Comparison of ENCODE assay signal across 12 cellular contexts in genomic region chr5:78601622-78602314, GRCh38. TPM values are rescaled to one million over a fixed set of nuclear protein-coding genes. Genes with fewer than 3 reads are reported as not detected.
DNase-seq lines count a peak whose midpoint lies in the region; ATAC-seq and TF ChIP-seq lines count a peak whose summit lies in the region.
"Had no signal": no experiment of that assay in that cellular context is flagged by ENCODE, and none has a peak within 500 bp of the region (broad histone marks: within the 10 kb centered on the region; RNA-seq: fewer than 3 reads in every experiment).

No MANE protein-coding gene starts in this region.

- H3K27ac Mint-ChIP-seq in Caco-2 (ENCODE audit: unreplicated experiment), result peak overlapping the region; percentile 83
- H3K27ac Mint-ChIP-seq: activated CD4-positive, alpha-beta memory T cell treated with anti-CD3 and anti-CD28 coated beads, Interleukin-2, amount 10 ng/mL, durations not matched to agents 7 days and 5 days; T-helper 17 cell had no signal

- H3K4me1 Mint-ChIP-seq in Caco-2 (ENCODE audit: low read depth, unreplicated experiment), result peaks cover 49% of the 10 kb centered on the region
- H3K4me1 Mint-ChIP-seq: activated CD4-positive, alpha-beta memory T cell treated with anti-CD3 and anti-CD28 coated beads, Interleukin-2, amount 10 ng/mL, durations not matched to agents 7 days and 5 days; T-helper 17 cell had no signal

- intact Hi-C loops in Caco-2 (cut with micrococcal nuclease; ENCODE audit: unreplicated experiment), result no loop called here
- intact Hi-C loops in esophagus squamous epithelium (cut with DNase I), result no loop called here
- intact Hi-C loops in head of caudate nucleus (cut with DNase I), result no loop called here

- H3K27me3 ChIP-seq in Caco-2 (replicated peaks; ENCODE audit: control insufficient read depth, insufficient read depth, low read length) (no peaks in the 10 kb centered on the region), HUES48 (ENCODE audit: control insufficient read depth, insufficient read depth, low read length) (no peaks in the 10 kb centered on the region), esophagus squamous epithelium (no peaks in the 10 kb centered on the region), osteoblast (ENCODE audit: insufficient read depth, low read length) (no peaks in the 10 kb centered on the region)
- H3K27me3 ChIP-seq: BE2C had no signal

- peak overlapping the region; percentile 6 for H3K4me2 ChIP-seq in osteoblast (ENCODE audit: insufficient read depth, low read length)

- 68 to 78% methylated on average over 3 of the region's 3 CpGs for WGBS in esophagus squamous epithelium, 2 donors

- POLR2A ChIA-PET in Caco-2 (lab: Charles Lee), result no interaction called here

- no peaks in the 10 kb centered on the region for H3K9me3 ChIP-seq in Caco-2
- no peaks in the 10 kb centered on the region for H3K9me3 ChIP-seq in HUES48 (ENCODE audit: control insufficient read depth, insufficient read depth, low read length)
- no peaks in the 10 kb centered on the region for H3K9me3 ChIP-seq in esophagus squamous epithelium
- H3K9me3 ChIP-seq in osteoblast (ENCODE audit: low read depth, low read length), result no peaks in the 10 kb centered on the region
- H3K9me3 ChIP-seq: BE2C had no signal

- H4K20me1 ChIP-seq in osteoblast (ENCODE audit: insufficient read depth, low read length), result no peaks in the 10 kb centered on the region

- no peak overlapping the region for H3K9ac ChIP-seq in HUES48 (ENCODE audit: low read depth, low read length)

- no peaks in the 10 kb centered on the region for H3K9me3 Mint-ChIP-seq in Caco-2 (ENCODE audit: unreplicated experiment)
- H3K9me3 Mint-ChIP-seq: activated CD4-positive, alpha-beta memory T cell treated with anti-CD3 and anti-CD28 coated beads, Interleukin-2, amount 10 ng/mL, durations not matched to agents 7 days and 5 days had no signal

- H3K36me3 Mint-ChIP-seq in Caco-2 (ENCODE audit: insufficient read depth, unreplicated experiment), result peaks cover 22% of the 10 kb centered on the region

- BruUV-seq in Caco-2 (replicated peaks; lab: Mats Ljungman, UMichigan), result no TSS peak

- CTCF ChIA-PET in Caco-2 (lab: Charles Lee), result interaction anchor here (0.9 kb wide), 1 partner anchor 13 kb away, joined by 6 read pairs; no protein-coding TSS in a partner anchor

- peak overlapping the region; percentile 57 for H3K4me3 Mint-ChIP-seq in Caco-2 (ENCODE audit: unreplicated experiment)
- H3K4me3 Mint-ChIP-seq: activated CD4-positive, alpha-beta memory T cell treated with anti-CD3 and anti-CD28 coated beads, Interleukin-2, amount 10 ng/mL, durations not matched to agents 7 days and 5 days; T-helper 17 cell had no signal

- no peak for ATAC-seq in HG02571 (IDR thresholded peaks at IDR 0.05; ENCODE audit: unreplicated experiment)
- ATAC-seq: T-helper 17 cell had no signal

- TF ChIP-seq CTCF in Caco-2 (IDR thresholded peaks at IDR 0.05; ENCODE audit: insufficient read depth in 1 of 2, low read depth in 1 of 2, low read length in 1 of 2, severe bottlenecking in 1 of 2, unreplicated experiment in 1 of 2) (no peak), esophagus squamous epithelium (IDR thresholded peaks at IDR 0.05) (no peak), osteoblast (IDR thresholded peaks at IDR 0.05; ENCODE audit: extremely low read depth, low read depth, low read length) (no peak)

- TF ChIP-seq POLR2A in esophagus squamous epithelium (IDR thresholded peaks at IDR 0.05), result no peak

- no peaks in the 10 kb centered on the region for H3K36me3 ChIP-seq in Caco-2 (ENCODE audit: control insufficient read depth, insufficient read depth, low read length)
- H3K36me3 ChIP-seq in HUES48 (ENCODE audit: control insufficient read depth, insufficient read depth, low read length), result peaks cover 14% of the 10 kb centered on the region
- no peaks in the 10 kb centered on the region for H3K36me3 ChIP-seq in esophagus squamous epithelium
- no peaks in the 10 kb centered on the region for H3K36me3 ChIP-seq in osteoblast (ENCODE audit: insufficient read depth, low read length)
- H3K36me3 ChIP-seq: BE2C had no signal

- peaks cover 29% of the 10 kb centered on the region for H3K79me2 ChIP-seq in osteoblast (ENCODE audit: insufficient read depth, low read length)

- no peaks in the 10 kb centered on the region for H3K27me3 Mint-ChIP-seq in Caco-2 (ENCODE audit: insufficient read depth, unreplicated experiment)

- H3K27ac ChIP-seq in HUES48 (ENCODE audit: low read depth, low read length) (peak overlapping the region; percentile 37), esophagus squamous epithelium (peak overlapping the region in 3 of 4 donors; percentile 22 to 65 (median 63)), osteoblast (ENCODE audit: low read depth, low read length) (peak overlapping the region; percentile 84)

- no peak overlapping the region for H3K4me3 ChIP-seq in Caco-2 (ENCODE audit: low read depth, low read length)
- H3K4me3 ChIP-seq in HUES48 (ENCODE audit: low read depth, low read length), result no peak overlapping the region
- H3K4me3 ChIP-seq in esophagus squamous epithelium, result no peak overlapping the region
- no peak overlapping the region for H3K4me3 ChIP-seq in osteoblast (ENCODE audit: insufficient read depth, low read length)

- DNase-seq in Caco-2 (no peak), esophagus squamous epithelium (lab: John Stamatoyannopoulos, UW) (no peak), osteoblast (ENCODE audit: insufficient read length, low spot score, missing footprints) (no peak), head of caudate nucleus (no peak), ureter (ENCODE audit: low spot score) (no peak), Kasumi-1 (lab: John Stamatoyannopoulos, UW) (no peak)
- DNase-seq: activated CD4-positive, alpha-beta memory T cell treated with anti-CD3 and anti-CD28 coated beads, Interleukin-2, amount 10 ng/mL, durations not matched to agents 7 days and 5 days; activated gamma-delta T cell; BE2C; T-helper 17 cell had no signal

- no peak overlapping the region for H2AFZ ChIP-seq in osteoblast (ENCODE audit: low read length)

- H3K4me1 ChIP-seq in Caco-2, result peaks cover 94% of the 10 kb centered on the region
- peaks cover 19% of the 10 kb centered on the region for H3K4me1 ChIP-seq in HUES48 (ENCODE audit: control insufficient read depth, insufficient read depth, low read length)
- H3K4me1 ChIP-seq in esophagus squamous epithelium, result peaks cover 9 to 46% (median 14%) of the 10 kb centered on the region in 3 donors
- H3K4me1 ChIP-seq in osteoblast (ENCODE audit: insufficient read depth, low read length), result peaks cover 42% of the 10 kb centered on the region

RNA-seq across cellular contexts. Expression of gene LHFPL2, which starts 46.8 kb away (rescaled TPM):
- total RNA-seq in Caco-2 (2022) (44.0 and 49.7 TPM in 2 replicates), esophagus squamous epithelium (10 to 100 TPM in 1 of 4 donors, 1 to 10 TPM in 3; 2.2 to 11.1 (median 6.2) TPM), osteoblast (63.6 and 64.4 TPM in 2 replicates), ureter (33.3 TPM)
